ENCODE assay signal across 1 cellular context in genomic region chr7:139451638-139452037, GRCh38.
TF ChIP-seq lines count a peak whose summit lies in the region.

No MANE protein-coding gene starts in this region.

TF ChIP-seq in GM23338, 12 proteins besides CTCF, POLR2A, EP300 and RAD21 (continued from another document):
- TF ChIP-seq, protein P1, sequence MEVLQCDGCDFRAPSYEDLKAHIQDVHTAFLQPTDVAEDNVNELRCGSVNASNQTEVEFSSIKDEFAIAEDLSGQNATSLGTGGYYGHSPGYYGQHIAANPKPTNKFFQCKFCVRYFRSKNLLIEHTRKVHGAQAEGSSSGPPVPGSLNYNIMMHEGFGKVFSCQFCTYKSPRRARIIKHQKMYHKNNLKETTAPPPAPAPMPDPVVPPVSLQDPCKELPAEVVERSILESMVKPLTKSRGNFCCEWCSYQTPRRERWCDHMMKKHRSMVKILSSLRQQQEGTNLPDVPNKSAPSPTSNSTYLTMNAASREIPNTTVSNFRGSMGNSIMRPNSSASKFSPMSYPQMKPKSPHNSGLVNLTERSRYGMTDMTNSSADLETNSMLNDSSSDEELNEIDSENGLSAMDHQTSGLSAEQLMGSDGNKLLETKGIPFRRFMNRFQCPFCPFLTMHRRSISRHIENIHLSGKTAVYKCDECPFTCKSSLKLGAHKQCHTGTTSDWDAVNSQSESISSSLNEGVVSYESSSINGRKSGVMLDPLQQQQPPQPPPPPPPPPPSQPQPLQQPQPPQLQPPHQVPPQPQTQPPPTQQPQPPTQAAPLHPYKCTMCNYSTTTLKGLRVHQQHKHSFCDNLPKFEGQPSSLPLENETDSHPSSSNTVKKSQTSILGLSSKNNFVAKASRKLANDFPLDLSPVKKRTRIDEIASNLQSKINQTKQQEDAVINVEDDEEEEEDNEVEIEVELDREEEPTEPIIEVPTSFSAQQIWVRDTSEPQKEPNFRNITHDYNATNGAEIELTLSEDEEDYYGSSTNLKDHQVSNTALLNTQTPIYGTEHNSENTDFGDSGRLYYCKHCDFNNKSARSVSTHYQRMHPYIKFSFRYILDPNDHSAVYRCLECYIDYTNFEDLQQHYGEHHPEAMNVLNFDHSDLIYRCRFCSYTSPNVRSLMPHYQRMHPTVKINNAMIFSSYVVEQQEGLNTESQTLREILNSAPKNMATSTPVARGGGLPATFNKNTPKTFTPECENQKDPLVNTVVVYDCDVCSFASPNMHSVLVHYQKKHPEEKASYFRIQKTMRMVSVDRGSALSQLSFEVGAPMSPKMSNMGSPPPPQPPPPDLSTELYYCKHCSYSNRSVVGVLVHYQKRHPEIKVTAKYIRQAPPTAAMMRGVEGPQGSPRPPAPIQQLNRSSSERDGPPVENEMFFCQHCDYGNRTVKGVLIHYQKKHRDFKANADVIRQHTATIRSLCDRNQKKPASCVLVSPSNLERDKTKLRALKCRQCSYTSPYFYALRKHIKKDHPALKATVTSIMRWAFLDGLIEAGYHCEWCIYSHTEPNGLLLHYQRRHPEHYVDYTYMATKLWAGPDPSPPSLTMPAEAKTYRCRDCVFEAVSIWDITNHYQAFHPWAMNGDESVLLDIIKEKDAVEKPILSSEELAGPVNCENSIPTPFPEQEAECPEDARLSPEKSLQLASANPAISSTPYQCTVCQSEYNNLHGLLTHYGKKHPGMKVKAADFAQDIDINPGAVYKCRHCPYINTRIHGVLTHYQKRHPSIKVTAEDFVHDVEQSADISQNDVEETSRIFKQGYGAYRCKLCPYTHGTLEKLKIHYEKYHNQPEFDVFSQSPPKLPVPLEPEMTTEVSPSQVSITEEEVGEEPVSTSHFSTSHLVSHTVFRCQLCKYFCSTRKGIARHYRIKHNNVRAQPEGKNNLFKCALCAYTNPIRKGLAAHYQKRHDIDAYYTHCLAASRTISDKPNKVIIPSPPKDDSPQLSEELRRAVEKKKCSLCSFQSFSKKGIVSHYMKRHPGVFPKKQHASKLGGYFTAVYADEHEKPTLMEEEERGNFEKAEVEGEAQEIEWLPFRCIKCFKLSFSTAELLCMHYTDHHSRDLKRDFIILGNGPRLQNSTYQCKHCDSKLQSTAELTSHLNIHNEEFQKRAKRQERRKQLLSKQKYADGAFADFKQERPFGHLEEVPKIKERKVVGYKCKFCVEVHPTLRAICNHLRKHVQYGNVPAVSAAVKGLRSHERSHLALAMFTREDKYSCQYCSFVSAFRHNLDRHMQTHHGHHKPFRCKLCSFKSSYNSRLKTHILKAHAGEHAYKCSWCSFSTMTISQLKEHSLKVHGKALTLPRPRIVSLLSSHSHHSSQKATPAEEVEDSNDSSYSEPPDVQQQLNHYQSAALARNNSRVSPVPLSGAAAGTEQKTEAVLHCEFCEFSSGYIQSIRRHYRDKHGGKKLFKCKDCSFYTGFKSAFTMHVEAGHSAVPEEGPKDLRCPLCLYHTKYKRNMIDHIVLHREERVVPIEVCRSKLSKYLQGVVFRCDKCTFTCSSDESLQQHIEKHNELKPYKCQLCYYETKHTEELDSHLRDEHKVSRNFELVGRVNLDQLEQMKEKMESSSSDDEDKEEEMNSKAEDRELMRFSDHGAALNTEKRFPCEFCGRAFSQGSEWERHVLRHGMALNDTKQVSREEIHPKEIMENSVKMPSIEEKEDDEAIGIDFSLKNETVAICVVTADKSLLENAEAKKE (CRISPR knock-in tag; IDR thresholded peaks at IDR 0.05) = no peak
- no peak for TF ChIP-seq NANOG (IDR thresholded peaks at IDR 0.05; ENCODE audit: borderline replicate concordance)
- TF ChIP-seq EZH2 (IDR thresholded peaks at IDR 0.05; ENCODE audit: low read depth, unreplicated experiment) = no peak
- TF ChIP-seq ZNF114 (CRISPR knock-in tag; IDR thresholded peaks at IDR 0.05) = no peak
- TF ChIP-seq STAT1 (IDR thresholded peaks at IDR 0.05; ENCODE audit: unreplicated experiment) = no peak
- TF ChIP-seq, protein P2, sequence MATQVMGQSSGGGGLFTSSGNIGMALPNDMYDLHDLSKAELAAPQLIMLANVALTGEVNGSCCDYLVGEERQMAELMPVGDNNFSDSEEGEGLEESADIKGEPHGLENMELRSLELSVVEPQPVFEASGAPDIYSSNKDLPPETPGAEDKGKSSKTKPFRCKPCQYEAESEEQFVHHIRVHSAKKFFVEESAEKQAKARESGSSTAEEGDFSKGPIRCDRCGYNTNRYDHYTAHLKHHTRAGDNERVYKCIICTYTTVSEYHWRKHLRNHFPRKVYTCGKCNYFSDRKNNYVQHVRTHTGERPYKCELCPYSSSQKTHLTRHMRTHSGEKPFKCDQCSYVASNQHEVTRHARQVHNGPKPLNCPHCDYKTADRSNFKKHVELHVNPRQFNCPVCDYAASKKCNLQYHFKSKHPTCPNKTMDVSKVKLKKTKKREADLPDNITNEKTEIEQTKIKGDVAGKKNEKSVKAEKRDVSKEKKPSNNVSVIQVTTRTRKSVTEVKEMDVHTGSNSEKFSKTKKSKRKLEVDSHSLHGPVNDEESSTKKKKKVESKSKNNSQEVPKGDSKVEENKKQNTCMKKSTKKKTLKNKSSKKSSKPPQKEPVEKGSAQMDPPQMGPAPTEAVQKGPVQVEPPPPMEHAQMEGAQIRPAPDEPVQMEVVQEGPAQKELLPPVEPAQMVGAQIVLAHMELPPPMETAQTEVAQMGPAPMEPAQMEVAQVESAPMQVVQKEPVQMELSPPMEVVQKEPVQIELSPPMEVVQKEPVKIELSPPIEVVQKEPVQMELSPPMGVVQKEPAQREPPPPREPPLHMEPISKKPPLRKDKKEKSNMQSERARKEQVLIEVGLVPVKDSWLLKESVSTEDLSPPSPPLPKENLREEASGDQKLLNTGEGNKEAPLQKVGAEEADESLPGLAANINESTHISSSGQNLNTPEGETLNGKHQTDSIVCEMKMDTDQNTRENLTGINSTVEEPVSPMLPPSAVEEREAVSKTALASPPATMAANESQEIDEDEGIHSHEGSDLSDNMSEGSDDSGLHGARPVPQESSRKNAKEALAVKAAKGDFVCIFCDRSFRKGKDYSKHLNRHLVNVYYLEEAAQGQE (IDR thresholded peaks at IDR 0.05; ENCODE audit: unreplicated experiment) = no peak
- no peak for TF ChIP-seq ZNF331 (CRISPR knock-in tag; IDR thresholded peaks at IDR 0.05; ENCODE audit: low read depth)
- TF ChIP-seq EZH2phosphoT487 (IDR thresholded peaks at IDR 0.05; ENCODE audit: unreplicated experiment) = no peak
